In the genomic region with DNA sequence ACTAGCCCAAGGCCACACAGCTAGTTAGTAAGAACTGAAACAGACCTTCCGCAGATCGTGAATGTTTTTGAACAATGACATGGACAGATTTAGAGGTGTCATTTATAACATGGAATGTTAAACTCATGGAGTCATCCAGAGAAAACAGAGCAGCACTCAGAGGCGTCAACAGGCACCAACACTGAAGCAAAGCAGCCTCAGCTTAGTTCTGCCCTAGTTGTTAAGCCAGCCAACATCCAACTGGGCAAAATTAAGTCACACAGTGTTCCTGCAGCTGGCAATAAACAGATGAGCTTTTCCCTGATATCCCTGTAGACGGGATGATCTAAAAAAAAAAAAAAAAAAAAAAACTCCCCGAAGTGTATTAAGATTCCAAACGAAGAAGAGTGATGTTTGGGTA, we compare ENCODE assay signal across 34 cellular contexts. TPM values are rescaled to one million over a fixed set of nuclear protein-coding genes. Genes with fewer than 3 reads are reported as not detected.
"Had no signal": no experiment of that assay in that cellular context is flagged by ENCODE, and none has a peak within 500 bp of the region (broad histone marks: within the 10 kb centered on the region; RNA-seq: fewer than 3 reads in every experiment).

No MANE protein-coding gene starts in this region.

- ATAC-seq: Panc1, SK-N-SH treated with all-trans-retinoic acid at 6 μM for 48 hours had no signal

- H3K27me3 ChIP-seq: SJCRH30 had no signal

- H3K9me3 ChIP-seq: SJCRH30 had no signal

- H3K4me3 ChIP-seq: PC-9, SJCRH30, SK-N-MC had no signal

- H3K36me3 ChIP-seq: SJCRH30 had no signal

- FAIRE-seq: RCC 7860 had no signal

- DNase-seq: Karpas-422, KBM-7, MM.1S, NCI-H1092, NCI-H1105, NCI-H1417 treated with DMSO at 0.1 percent for 48 hours, NCI-H1436 treated with DMSO at 0.1 percent for 48 hours, NCI-H1694 treated with DMSO at 0.1 percent for 48 hours, NCI-H187 treated with DMSO at 0.1 percent for 48 hours, NCI-H2029, NCI-H2081, NCI-H2107, NCI-H2171, NCI-H226, NCI-H446 treated with DMSO at 0.1 percent for 48 hours, NCI-H510A, NCI-H526, NCI-H69, NCI-H748 treated with DMSO at 0.1 percent for 48 hours, PC-9, SHP77, SIG-M5, SJCRH30 had no signal

- H3K27ac ChIP-seq: KMS-11, PC-9, RWPE1, SJCRH30, SK-N-MC had no signal

- H3K4me1 ChIP-seq: SJCRH30 had no signal

RNA-seq across cellular contexts. Expression of a gene that starts 13.6 kb away (rescaled TPM):
- total RNA-seq: LHCN-M2, MCF 10A, OCI-LY7, PC-9, RPMI7951, SJCRH30, SK-MEL-5 had no signal
